9 cellular contexts compared by ENCODE assay signal in genomic region chr11:1388763-1389102, GRCh38. TPM values are rescaled to one million over a fixed set of nuclear protein-coding genes. Genes with fewer than 3 reads are reported as not detected.
DNase-seq lines count a peak whose midpoint lies in the region; ATAC-seq and TF ChIP-seq lines count a peak whose summit lies in the region.
"Had no signal": no experiment of that assay in that cellular context is flagged by ENCODE, and none has a peak within 500 bp of the region (broad histone marks: within the 10 kb centered on the region; RNA-seq: fewer than 3 reads in every experiment).

No MANE protein-coding gene starts in this region.

- 0 out of 2 replicates have a peak, but pooled peaks cover 4% of the 10 kb centered on the region for H3K27me3 ChIP-seq in GM23338 (ENCODE audit: insufficient read depth)
- peaks cover 23 to 32% (median 32%) of the 10 kb centered on the region in 3 donors for H3K27me3 ChIP-seq in sigmoid colon

- H3K4me2 ChIP-seq in GM23338 = peak overlapping the region; percentile 94

- H3K27ac ChIP-seq in GM23338 (ENCODE audit: low read depth) (no peak overlapping the region), SK-N-MC (no peak overlapping the region), sigmoid colon (peak overlapping the region in 1 of 4 donors; percentile 76)

- H3K4me1 ChIP-seq in GM23338 (ENCODE audit: insufficient read depth) (peaks cover 3% of the 10 kb centered on the region; the same call in 1 of the 2 replicates), sigmoid colon (peaks cover 0 to 18% (median 15%) of the 10 kb centered on the region in 4 donors)

- no peaks in the 10 kb centered on the region for H3F3A ChIP-seq in GM23338 (replicated peaks; ENCODE audit: low read depth)

- no peaks in the 10 kb centered on the region for H3K9me3 ChIP-seq in SK-N-MC (ENCODE audit: low read depth, low read length)
- H3K9me3 ChIP-seq in sigmoid colon = no peaks in the 10 kb centered on the region

- peak overlapping the region; percentile 85 for H3K9ac ChIP-seq in SK-N-MC (ENCODE audit: insufficient read length)

- H4K20me1 ChIP-seq in GM23338 (replicated peaks; ENCODE audit: insufficient read depth) = no peaks in the 10 kb centered on the region; the same call in none of the 2 replicates

- 8 to 11% methylated on average over 22 of the region's 22 CpGs for WGBS in sigmoid colon, 2 donors

- intact Hi-C loops in sigmoid colon (cut with DNase I) = no loop called here

- peak overlapping the region; percentile 77 for H3K4me3 ChIP-seq in GM23338
- H3K4me3 ChIP-seq in SK-N-MC = peak overlapping the region; percentile 83
- H3K4me3 ChIP-seq in sigmoid colon = peak overlapping the region in 3 of 4 donors; percentile 46 to 59 (median 51)

- H2AFZ ChIP-seq in GM23338 = peak overlapping the region; percentile 52

- H3K9me2 ChIP-seq in GM23338 (ENCODE audit: insufficient read depth) = no peaks in the 10 kb centered on the region

- H3K9me3 Mint-ChIP-seq in GM23338 (peaks cover 4% of the 10 kb centered on the region; the same call in 1 of the 3 replicates), glutamatergic neuron (ENCODE audit: unreplicated experiment) (peaks cover 13% of the 10 kb centered on the region)

- H3K27ac Mint-ChIP-seq in GM23338 = no peak overlapping the region
- H3K27ac Mint-ChIP-seq in glutamatergic neuron (ENCODE audit: unreplicated experiment) = peak overlapping the region; percentile 73

- TF ChIP-seq CTCF in GM23338 (conservative IDR thresholded peaks at IDR 0.05; ENCODE audit: low read depth in 2 of 2) (no peak), glutamatergic neuron (IDR thresholded peaks at IDR 0.05; ENCODE audit: partially characterized antibody, unreplicated experiment) (no peak), sigmoid colon (IDR thresholded peaks at IDR 0.05) (no peak)

- H3K36me3 ChIP-seq in GM23338 (ENCODE audit: insufficient read depth) (no peaks in the 10 kb centered on the region), SK-N-MC (ENCODE audit: insufficient read depth, low read length) (no peaks in the 10 kb centered on the region), sigmoid colon (no peaks in the 10 kb centered on the region)

- H3K79me2 ChIP-seq in GM23338 (replicated peaks; ENCODE audit: insufficient read depth) = peaks cover 25% of the 10 kb centered on the region

- peaks cover 8% of the 10 kb centered on the region; the same call in 1 of the 3 replicates for H3K36me3 Mint-ChIP-seq in GM23338 (ENCODE audit: low read depth)
- H3K36me3 Mint-ChIP-seq in glutamatergic neuron (ENCODE audit: unreplicated experiment) = no peaks in the 10 kb centered on the region

- H3K4me1 Mint-ChIP-seq in GM23338 (peaks cover 18% of the 10 kb centered on the region), glutamatergic neuron (ENCODE audit: low read depth, unreplicated experiment) (peaks cover 6% of the 10 kb centered on the region)

- DNase-seq in GM23338 (ENCODE audit: low spot score) = peak; percentile 67
- DNase-seq in SK-N-MC (ENCODE audit: low read depth, low spot score) = no peak
- DNase-seq in glutamatergic neuron = peak; percentile 47
- no peak for DNase-seq in sigmoid colon
- no peak for DNase-seq in NOMO-1 treated with dmso at 0.1 percent for 144 hours (lab: John Stamatoyannopoulos, UW; ENCODE audit: unreplicated experiment)
- DNase-seq: NCI-H2029 treated with DMSO at 0.1 percent for 48 hours had no signal

- TF ChIP-seq EP300 in sigmoid colon (IDR thresholded peaks at IDR 0.05) = no peak

- H3K27me3 Mint-ChIP-seq in GM23338 (ENCODE audit: insufficient read depth, low read depth, poor library complexity) = peaks cover 29% of the 10 kb centered on the region
- peaks cover 18% of the 10 kb centered on the region for H3K27me3 Mint-ChIP-seq in glutamatergic neuron (ENCODE audit: unreplicated experiment)

- H3K4me3 Mint-ChIP-seq in GM23338 = peak overlapping the region; percentile 76
- H3K4me3 Mint-ChIP-seq in glutamatergic neuron (ENCODE audit: unreplicated experiment) = peak overlapping the region; percentile 81

- ATAC-seq in GM23338 (peak; percentile 28), GM18858 (IDR thresholded peaks at IDR 0.05; ENCODE audit: unreplicated experiment) (no peak), GM19351 (IDR thresholded peaks at IDR 0.05; ENCODE audit: unreplicated experiment) (no peak)

- TF ChIP-seq POLR2A in sigmoid colon (IDR thresholded peaks at IDR 0.05) = no peak

TF ChIP-seq in GM23338, 12 proteins besides CTCF, POLR2A, EP300 and RAD21 (continues in another document):
- TF ChIP-seq EZH2phosphoT487 (IDR thresholded peaks at IDR 0.05; ENCODE audit: unreplicated experiment) = no peak
- TF ChIP-seq NANOG (IDR thresholded peaks at IDR 0.05; ENCODE audit: borderline replicate concordance) = no peak
- TF ChIP-seq STAT1 (IDR thresholded peaks at IDR 0.05; ENCODE audit: unreplicated experiment) = no peak
- TF ChIP-seq REST (IDR thresholded peaks at IDR 0.05; ENCODE audit: unreplicated experiment) = no peak

RNA-seq across cellular contexts. Expression of gene BRSK2, which starts 1.0 kb away (rescaled TPM):
- 15.0 and 20.3 TPM in 2 replicates for total RNA-seq in GM23338 (2014; rRNA removed; shearing (Covaris generic))
- 7.2 and 10.1 TPM in 2 replicates for polyA plus RNA-seq in GM23338 (2016; fragmentation: Nextera tagmentation; extraction: Ambion mirVana)
- total RNA-seq in glutamatergic neuron (ENCODE audit: unreplicated experiment) = 207 TPM
- 1 to 10 TPM; 1.8 to 3.2 (median 2.4) TPM for total RNA-seq in sigmoid colon
- 1 to 10 TPM in 1 of 3 donors, not detected in 2; 1.7 TPM for polyA plus RNA-seq in sigmoid colon
- total RNA-seq: bronchial epithelial cell had no signal

Comparison
In these comparisons a context has a peak if more than half of its experiments do, and no peak if none do; other contexts are left out.
1. DNase-seq: peak in GM23338 (single experiment) and glutamatergic neuron (single experiment); none in SK-N-MC (single experiment), sigmoid colon (single experiment) and NOMO-1 treated with dmso at 0.1 percent for 144 hours (single experiment).
2. Peak in every context shown above with its lines, with median percentiles within 50 percentile points of each other: H3K4me3 ChIP-seq.